In genomic region chr12:1606021-1606622, GRCh38 we compare ENCODE assay signal across 8 cellular contexts. TPM values are rescaled to one million over a fixed set of nuclear protein-coding genes. Genes with fewer than 3 reads are reported as not detected.
DNase-seq lines count a peak whose midpoint lies in the region; ATAC-seq and TF ChIP-seq lines count a peak whose summit lies in the region.

No MANE protein-coding gene starts in this region.

- CTCF ChIA-PET in activated CD4-positive, alpha-beta memory T cell treated with anti-CD3 and anti-CD28 coated beads for 36 hours (lab: Charles Lee) = interaction anchor here (1.0 to 2.5 kb wide), 11 partner anchors 8 to 502 kb away, joined by 3 to 27 read pairs (median 6); partner anchors contain the start of gene WNT5B

- peak overlapping the region; percentile 25 for H3K27ac Mint-ChIP-seq in activated CD4-positive, alpha-beta memory T cell treated with anti-CD3 and anti-CD28 coated beads for 36 hours
- peak overlapping the region; percentile 11 for H3K27ac Mint-ChIP-seq in endodermal cell
- peak overlapping the region; percentile 34 for H3K27ac Mint-ChIP-seq in stimulated activated naive CD8-positive, alpha-beta T cell treated with anti-CD3 and anti-CD28 coated beads, Interleukin-15, Interleukin-2, amounts not matched to agents 100 ng/mL and 50 ng/mL, for 24 hours

- POLR2A ChIA-PET in activated CD4-positive, alpha-beta memory T cell treated with anti-CD3 and anti-CD28 coated beads for 36 hours (lab: Charles Lee) = interaction anchor here (0.6 to 1.9 kb wide), 3 partner anchors 12 to 657 kb away, joined by 3 to 8 read pairs (median 3); partner anchors contain the start of genes FBXL14 and RAD52

- WGBS in endodermal cell (ENCODE audit: insufficient coverage in 1 of 2, insufficient read length in 1 of 2), 2 experiments = 21 to 75% methylated on average over 2 to 12 of the region's 12 CpGs

- peak in 2 of 3 experiments; percentile 62 to 79 for DNase-seq in NCI-H1417 (lab: John Stamatoyannopoulos, UW)
- DNase-seq in NCI-H1417 treated with DMSO at 0.1 percent for 48 hours (lab: John Stamatoyannopoulos, UW) = no peak
- peak; percentile 90 for DNase-seq in NCI-H345 (lab: John Stamatoyannopoulos, UW)
- peak; percentile 86 for DNase-seq in activated CD4-positive, alpha-beta memory T cell treated with anti-CD3 and anti-CD28 coated beads for 36 hours
- DNase-seq in endodermal cell = peak; percentile 91
- DNase-seq in mucosa of gallbladder (ENCODE audit: low spot score) = peak; percentile 84

- H3K4me3 ChIP-seq in endodermal cell (ENCODE audit: low read length) = peak overlapping the region; percentile 74

- peak overlapping the region; percentile 13 for H3K9ac ChIP-seq in endodermal cell (ENCODE audit: extremely low read depth, low read length, poor library complexity, severe bottlenecking)

- H3K36me3 Mint-ChIP-seq in activated CD4-positive, alpha-beta memory T cell treated with anti-CD3 and anti-CD28 coated beads for 36 hours = no peaks in the 10 kb centered on the region
- no peaks in the 10 kb centered on the region for H3K36me3 Mint-ChIP-seq in endodermal cell (ENCODE audit: low read depth)
- no peaks in the 10 kb centered on the region for H3K36me3 Mint-ChIP-seq in stimulated activated naive CD8-positive, alpha-beta T cell treated with anti-CD3 and anti-CD28 coated beads, Interleukin-15, Interleukin-2, amounts not matched to agents 100 ng/mL and 50 ng/mL, for 24 hours (ENCODE audit: low read depth)

- H3K36me3 ChIP-seq in endodermal cell (ENCODE audit: control insufficient read depth, insufficient read depth, low read length) = no peaks in the 10 kb centered on the region

- peak; percentile 72 for ATAC-seq in HG02973 (IDR thresholded peaks at IDR 0.05; ENCODE audit: unreplicated experiment)

- intact Hi-C loops in activated CD4-positive, alpha-beta memory T cell treated with anti-CD3 and anti-CD28 coated beads for 36 hours (cut with micrococcal nuclease) = loop anchor here (5.0 kb wide), 1 partner anchor 74 kb away; no protein-coding TSS in a partner anchor

- TF ChIP-seq CTCF in endodermal cell (conservative IDR thresholded peaks at IDR 0.05) = no peak

- no peaks in the 10 kb centered on the region for H3K9me3 ChIP-seq in endodermal cell (ENCODE audit: control insufficient read depth, low read length)

- no peaks in the 10 kb centered on the region for H3K4me1 ChIP-seq in endodermal cell (ENCODE audit: control insufficient read depth, insufficient read depth, low read length)

- peaks cover 29% of the 10 kb centered on the region for H3K4me1 Mint-ChIP-seq in activated CD4-positive, alpha-beta memory T cell treated with anti-CD3 and anti-CD28 coated beads for 36 hours (ENCODE audit: low read depth)
- peaks cover 11% of the 10 kb centered on the region for H3K4me1 Mint-ChIP-seq in endodermal cell
- H3K4me1 Mint-ChIP-seq in stimulated activated naive CD8-positive, alpha-beta T cell treated with anti-CD3 and anti-CD28 coated beads, Interleukin-15, Interleukin-2, amounts not matched to agents 100 ng/mL and 50 ng/mL, for 24 hours (ENCODE audit: low read depth) = peaks cover 39% of the 10 kb centered on the region

- no peak overlapping the region for H3K27ac ChIP-seq in endodermal cell (ENCODE audit: low read depth, low read length)

- peaks cover 14% of the 10 kb centered on the region for H3K27me3 ChIP-seq in endodermal cell (ENCODE audit: control insufficient read depth, insufficient read depth, low read length, poor library complexity, severe bottlenecking)

- H3K27me3 Mint-ChIP-seq in activated CD4-positive, alpha-beta memory T cell treated with anti-CD3 and anti-CD28 coated beads for 36 hours = no peaks in the 10 kb centered on the region
- peaks cover 51% of the 10 kb centered on the region for H3K27me3 Mint-ChIP-seq in endodermal cell (ENCODE audit: insufficient read depth)
- H3K27me3 Mint-ChIP-seq in stimulated activated naive CD8-positive, alpha-beta T cell treated with anti-CD3 and anti-CD28 coated beads, Interleukin-15, Interleukin-2, amounts not matched to agents 100 ng/mL and 50 ng/mL, for 24 hours = peaks cover 4% of the 10 kb centered on the region

- H3K4me3 Mint-ChIP-seq in activated CD4-positive, alpha-beta memory T cell treated with anti-CD3 and anti-CD28 coated beads for 36 hours = peak overlapping the region; percentile 74
- H3K4me3 Mint-ChIP-seq in endodermal cell = peak overlapping the region; percentile 53
- peak overlapping the region; percentile 71 for H3K4me3 Mint-ChIP-seq in stimulated activated naive CD8-positive, alpha-beta T cell treated with anti-CD3 and anti-CD28 coated beads, Interleukin-15, Interleukin-2, amounts not matched to agents 100 ng/mL and 50 ng/mL, for 24 hours

- no peaks in the 10 kb centered on the region for H3K9me3 Mint-ChIP-seq in activated CD4-positive, alpha-beta memory T cell treated with anti-CD3 and anti-CD28 coated beads for 36 hours
- no peaks in the 10 kb centered on the region for H3K9me3 Mint-ChIP-seq in endodermal cell
- H3K9me3 Mint-ChIP-seq in stimulated activated naive CD8-positive, alpha-beta T cell treated with anti-CD3 and anti-CD28 coated beads, Interleukin-15, Interleukin-2, amounts not matched to agents 100 ng/mL and 50 ng/mL, for 24 hours = no peaks in the 10 kb centered on the region

RNA-seq across cellular contexts. Expression of gene FBXL14, which starts 11.7 kb away (rescaled TPM):
- 10 to 100 TPM; 13.5 to 14.4 TPM for total RNA-seq in activated CD4-positive, alpha-beta memory T cell treated with anti-CD3 and anti-CD28 coated beads for 36 hours
- total RNA-seq in endodermal cell (10 to 100 TPM in 1 of 2 donors, 1 to 10 TPM in 1; 10.0 to 20.4 TPM), mucosa of gallbladder (23.3 TPM)
- polyA plus RNA-seq in endodermal cell (2013, experiment 1 of 2) = 18.1 TPM
- 16.8 TPM for polyA plus RNA-seq in endodermal cell (2013, experiment 2 of 2)

RNA-seq across cellular contexts. Expression of gene WNT5B, which starts 22.9 kb away (rescaled TPM):
- not detected for total RNA-seq in activated CD4-positive, alpha-beta memory T cell treated with anti-CD3 and anti-CD28 coated beads for 36 hours
- 1 to 10 TPM in 1 of 2 donors, under 1 TPM in 1; 0.71 to 6.1 TPM for total RNA-seq in endodermal cell
- 9.0 TPM for polyA plus RNA-seq in endodermal cell (2013, experiment 1 of 2)
- polyA plus RNA-seq in endodermal cell (2013, experiment 2 of 2) = 8.2 TPM
- total RNA-seq in mucosa of gallbladder = 7.3 TPM
